2 cellular contexts compared by ENCODE assay signal in genomic region chr9:130927338-130927737, GRCh38.
TF ChIP-seq lines count a peak whose summit lies in the region.

No MANE protein-coding gene starts in this region.

TF ChIP-seq in GM12878, 131 proteins besides CTCF, POLR2A, EP300 and RAD21:
- TF ChIP-seq CREM (IDR thresholded peaks at IDR 0.05; ENCODE audit: low read depth) (no peak), SMARCA5 (IDR thresholded peaks at IDR 0.05) (peak; percentile 23; the same call in 1 of the 2 replicates), WRNIP1 (IDR thresholded peaks at IDR 0.05; ENCODE audit: borderline replicate concordance, low read depth, low read length) (no peak), YY1 (IDR thresholded peaks at IDR 0.05; ENCODE audit: low read depth, low read length) (no peak), NR2F1 (conservative IDR thresholded peaks at IDR 0.05) (no peak), KLF5 (IDR thresholded peaks at IDR 0.05; ENCODE audit: partially characterized antibody) (no peak), RELB (IDR thresholded peaks at IDR 0.05; ENCODE audit: low read depth) (no peak), USF1 (IDR thresholded peaks at IDR 0.05; ENCODE audit: borderline replicate concordance, extremely low read length, insufficient read depth, low read depth, low read length) (peak; percentile 17), RAD51 (IDR thresholded peaks at IDR 0.05) (no peak), FOXK2 (IDR thresholded peaks at IDR 0.05) (no peak), EED (IDR thresholded peaks at IDR 0.05; ENCODE audit: low read depth) (no peak), GATAD2B (conservative IDR thresholded peaks at IDR 0.05; ENCODE audit: low read depth) (no peak), SMC3 (IDR thresholded peaks at IDR 0.05; ENCODE audit: borderline replicate concordance, low read length) (no peak), TCF12 (IDR thresholded peaks at IDR 0.05; ENCODE audit: low read depth, low read length) (no peak), ZNF24 (IDR thresholded peaks at IDR 0.05) (no peak)

TF ChIP-seq in GM12891, 5 proteins besides CTCF, POLR2A, EP300 and RAD21:
- no peak for TF ChIP-seq SPI1 (IDR thresholded peaks at IDR 0.05; ENCODE audit: low read depth, low read length)
- no peak for TF ChIP-seq PAX5 (IDR thresholded peaks at IDR 0.05; ENCODE audit: insufficient read depth, low read length, severe bottlenecking)
- TF ChIP-seq TAF1 (IDR thresholded peaks at IDR 0.05; ENCODE audit: low read depth, low read length) = no peak
- no peak for TF ChIP-seq POU2F2 (IDR thresholded peaks at IDR 0.05; ENCODE audit: low read depth, low read length)
- no peak for TF ChIP-seq POLR2AphosphoS5 (IDR thresholded peaks at IDR 0.05; ENCODE audit: low read depth, low read length)
